Comparison of ENCODE assay signal across 21 cellular contexts in the genomic region with DNA sequence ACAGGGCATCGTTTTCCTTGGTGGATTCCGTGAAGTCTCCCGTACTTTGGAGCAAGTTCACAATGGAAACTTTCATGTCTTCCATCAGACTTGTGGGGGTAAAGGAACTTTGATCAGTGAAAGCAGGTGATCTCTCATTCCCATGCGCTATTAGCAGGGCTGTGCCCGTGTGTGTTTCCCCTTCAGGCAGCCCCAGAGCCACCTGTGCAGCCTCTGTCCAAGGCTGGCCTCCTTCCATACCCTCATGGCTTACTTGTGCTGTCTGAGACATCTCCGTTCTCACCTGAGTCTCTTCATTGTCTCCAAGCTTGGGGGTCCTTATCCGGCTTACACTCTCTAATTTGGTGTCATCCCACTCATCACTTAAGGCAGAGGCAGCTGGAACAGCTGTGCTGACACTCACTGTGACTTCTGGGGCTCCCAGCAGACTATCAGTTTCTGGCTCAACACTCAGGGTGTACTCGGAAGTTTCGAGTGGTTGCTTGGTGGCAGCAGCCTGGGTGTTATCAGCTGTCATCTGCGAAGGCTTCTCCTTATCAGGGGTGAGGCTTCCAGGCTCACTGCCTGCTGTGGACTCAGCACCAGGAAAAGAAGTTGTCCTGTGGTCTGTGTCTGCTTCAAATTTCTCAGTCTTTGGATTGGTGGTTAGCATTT. TPM values are rescaled to one million over a fixed set of nuclear protein-coding genes. Genes with fewer than 3 reads are reported as not detected.
DNase-seq lines count a peak whose midpoint lies in the region; ATAC-seq, FAIRE-seq and TF ChIP-seq lines count a peak whose summit lies in the region.
"Had no signal": no experiment of that assay in that cellular context is flagged by ENCODE, and none has a peak within 500 bp of the region (broad histone marks: within the 10 kb centered on the region; RNA-seq: fewer than 3 reads in every experiment).

No MANE protein-coding gene starts in this region.

- no peak overlapping the region for H3K27ac ChIP-seq in GM12878 (ENCODE audit: control insufficient read depth, insufficient read depth)
- H3K27ac ChIP-seq in transverse colon: no peak overlapping the region
- H3K27ac ChIP-seq: esophagus muscularis mucosa, heart left ventricle, neural progenitor cell had no signal

- TF ChIP-seq CTCF in GM12878 (IDR thresholded peaks at IDR 0.05 in 2 of 3, conservative IDR thresholded peaks at IDR 0.05 in 1 of 3; ENCODE audit: control insufficient read depth in 2 of 3, extremely low read depth in 1 of 3, insufficient read depth in 1 of 3, low read depth in 3 of 3, low read length in 3 of 3) (no peak), transverse colon (IDR thresholded peaks at IDR 0.05) (no peak)

- 23% methylated on average over 10 of the region's 10 CpGs for WGBS in GM12878 (ENCODE audit: insufficient coverage, insufficient replicate concordance, low lambda C conversion rate, missing lambda C conversion rate)
- WGBS in transverse colon (ENCODE audit: low coverage in 1 of 2), 2 donors: 75 to 87% methylated on average over 6 to 10 of the region's 10 CpGs

- no peaks in the 10 kb centered on the region for H3K9me3 ChIP-seq in GM12878 (replicated peaks; ENCODE audit: control insufficient read depth, insufficient read depth, low read length)
- H3K9me3 ChIP-seq in transverse colon: no peaks in the 10 kb centered on the region
- H3K9me3 ChIP-seq: esophagus muscularis mucosa, heart left ventricle had no signal

- no peak overlapping the region for H3K4me2 ChIP-seq in GM12878 (ENCODE audit: control insufficient read depth, insufficient read depth)
- H3K4me2 ChIP-seq: neural progenitor cell had no signal

- TF ChIP-seq EP300 in GM12878 (IDR thresholded peaks at IDR 0.05; ENCODE audit: borderline replicate concordance in 1 of 2, control insufficient read depth in 1 of 2, low read depth in 2 of 2, low read length in 2 of 2) (no peak), transverse colon (IDR thresholded peaks at IDR 0.05; ENCODE audit: low read depth) (no peak)

- no peaks in the 10 kb centered on the region for H4K20me1 ChIP-seq in GM12878 (ENCODE audit: control insufficient read depth, insufficient read depth)

- POLR2A ChIA-PET in GM12878 (lab: Charles Lee): no interaction called here

- no peak overlapping the region for H2AFZ ChIP-seq in GM12878 (ENCODE audit: control insufficient read depth, low read depth, low read length)
- H2AFZ ChIP-seq: neural progenitor cell had no signal

- no TSS peak for BruUV-seq in GM12878 (replicated peaks; lab: Mats Ljungman, UMichigan)

- CTCF ChIA-PET in GM12878 (lab: Yijun Ruan, JAX): no interaction called here

- H3K4me3 ChIP-seq in GM12878 (no peak overlapping the region), transverse colon (no peak overlapping the region)
- H3K4me3 ChIP-seq: esophagus muscularis mucosa, heart left ventricle, neural progenitor cell had no signal

- DNase-seq in HUDEP-2 (lab: John Stamatoyannopoulos, UW; ENCODE audit: unreplicated experiment in 76 of 76) (peak in 75 of 76 experiments; percentile 15 to 94 (median 81)), GM12878 (ENCODE audit: low read depth, low spot score) (no peak), dermis blood vessel endothelial cell (no peak), transverse colon (no peak), HCEC 1CT (no peak)
- DNase-seq: activated naive CD4-positive, alpha-beta T cell treated with anti-CD3 and anti-CD28 coated beads, Interleukin-2, amount 50 U/mL, for 16 hours; DMS153; dorsolateral prefrontal cortex; heart left ventricle; NCI-H2107; NCI-H69; right cardiac atrium; stimulated activated CD4-positive, alpha-beta T cell treated with anti-CD3 and anti-CD28 coated beads, Interleukin-2, amount 100 ng/mL, for 24 hours had no signal

- TF ChIP-seq POLR2A in GM12878 (IDR thresholded peaks at IDR 0.05; ENCODE audit: low read depth, low read length): no peak
- TF ChIP-seq POLR2A in transverse colon (IDR thresholded peaks at IDR 0.05): no peak

- H3K27me3 ChIP-seq in GM12878 (replicated peaks in 1 of 2; ENCODE audit: control insufficient read depth in 2 of 2, insufficient read depth in 2 of 2, low read length in 1 of 2) (no peaks in the 10 kb centered on the region), transverse colon (no peaks in the 10 kb centered on the region)
- H3K27me3 ChIP-seq: dorsolateral prefrontal cortex, esophagus muscularis mucosa, heart left ventricle, neural progenitor cell had no signal

- SMC1A ChIA-PET in GM12878 (lab: Charles Lee; ENCODE audit: uncharacterized antibody, unreplicated experiment): no interaction called here

- in situ Hi-C loops in GM12878 (cut with MboI): no loop called here
- in situ Hi-C loops in transverse colon (cut with MboI; ENCODE audit: low pct_ligation_motif_present in 1 of 4, low pct_unique_long_range_greater_than_20kb in 1 of 4, low sequenced_read_pairs in 3 of 4): no loop called here

- H3K79me2 ChIP-seq in GM12878 (ENCODE audit: control insufficient read depth, insufficient read depth, low read length): no peaks in the 10 kb centered on the region

- no peak for FAIRE-seq in GM12878 (lab: Jason Lieb, UNC)
- FAIRE-seq: keratinocyte, RCC 7860 had no signal

- H3K4me1 ChIP-seq in GM12878 (ENCODE audit: control insufficient read depth, insufficient read depth, low read length) (no peaks in the 10 kb centered on the region), transverse colon (no peaks in the 10 kb centered on the region)
- H3K4me1 ChIP-seq: esophagus muscularis mucosa, neural progenitor cell had no signal

- H3K36me3 ChIP-seq in GM12878 (ENCODE audit: control insufficient read depth in 2 of 2, insufficient read depth in 2 of 2, low read length in 1 of 2) (no peaks in the 10 kb centered on the region), transverse colon (no peaks in the 10 kb centered on the region)
- H3K36me3 ChIP-seq: neural progenitor cell had no signal

- H3K9ac ChIP-seq in GM12878 (ENCODE audit: control insufficient read depth, insufficient read depth, low read length): no peak overlapping the region
- H3K9ac ChIP-seq: neural progenitor cell had no signal

- no peak for TF ChIP-seq RAD21 in GM12878 (IDR thresholded peaks at IDR 0.05; ENCODE audit: insufficient read depth, low read depth, low read length)

- intact Hi-C loops in GM12878 (cut with micrococcal nuclease; ENCODE audit: unreplicated experiment) (no loop called here), transverse colon (cut with DNase I; ENCODE audit: low total_unique reads) (no loop called here)

- RAD21 ChIA-PET in GM12878 (lab: Charles Lee; ENCODE audit: unreplicated experiment): no interaction called here

- ATAC-seq in GM18498 (IDR thresholded peaks at IDR 0.05; ENCODE audit: unreplicated experiment) (peak; percentile 93), GM19395 (IDR thresholded peaks at IDR 0.05; ENCODE audit: unreplicated experiment) (peak; percentile 72), GM12878 (peak; percentile 66), GM21381 (IDR thresholded peaks at IDR 0.05; ENCODE audit: unreplicated experiment) (no peak)
- ATAC-seq: activated CD4-positive, CD25-positive, alpha-beta regulatory T cell treated with anti-CD3 and anti-CD28 coated beads, Interleukin-2, amount 50 U/mL, for 24 hours had no signal

TF ChIP-seq in GM12878, 131 proteins besides CTCF, POLR2A, EP300 and RAD21 (continues in another document):
- TF ChIP-seq HDGF (IDR thresholded peaks at IDR 0.05): no peak
- TF ChIP-seq CREM (IDR thresholded peaks at IDR 0.05; ENCODE audit: low read depth): no peak
- no peak for TF ChIP-seq ZSCAN29 (IDR thresholded peaks at IDR 0.05)
- TF ChIP-seq, protein P1, sequence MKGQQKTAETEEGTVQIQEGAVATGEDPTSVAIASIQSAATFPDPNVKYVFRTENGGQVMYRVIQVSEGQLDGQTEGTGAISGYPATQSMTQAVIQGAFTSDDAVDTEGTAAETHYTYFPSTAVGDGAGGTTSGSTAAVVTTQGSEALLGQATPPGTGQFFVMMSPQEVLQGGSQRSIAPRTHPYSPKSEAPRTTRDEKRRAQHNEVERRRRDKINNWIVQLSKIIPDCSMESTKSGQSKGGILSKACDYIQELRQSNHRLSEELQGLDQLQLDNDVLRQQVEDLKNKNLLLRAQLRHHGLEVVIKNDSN (IDR thresholded peaks at IDR 0.05; ENCODE audit: borderline replicate concordance, extremely low read length, insufficient read depth, low read depth, low read length): no peak
- no peak for TF ChIP-seq NFXL1 (IDR thresholded peaks at IDR 0.05; ENCODE audit: borderline replicate concordance)
- no peak for TF ChIP-seq WRNIP1 (IDR thresholded peaks at IDR 0.05; ENCODE audit: borderline replicate concordance, low read depth, low read length)
- no peak for TF ChIP-seq MEF2A (IDR thresholded peaks at IDR 0.05; ENCODE audit: insufficient read depth, low read depth, low read length)
- TF ChIP-seq BCL11A (IDR thresholded peaks at IDR 0.05; ENCODE audit: low read depth, low read length): no peak

RNA-seq across cellular contexts. Expression of gene ARMH4, which starts 13.8 kb away (rescaled TPM):
- total RNA-seq in GM12878 (2013; cell fraction: nucleolus; rRNA removed): 0.67 TPM in 1 of 2 replicates, not detected in the other
- total RNA-seq in GM12878 (2014; rRNA removed) (not detected in 2 replicates), GM12878 (2014; rRNA removed; fragmentation: Illumina TruSeq; extraction: Trizol) (0.41 TPM in 1 of 2 replicates, not detected in the other), GM12878 (2021) (not detected in 2 replicates), dermis blood vessel endothelial cell (1.5 and 2.0 TPM in 2 replicates), transverse colon (1 to 10 TPM in 1 of 4 donors, under 1 TPM in 2, not detected in 1; 0.41 to 2.8 (median 0.48) TPM)
- polyA plus RNA-seq in GM12878 (2011; ENCODE audit: low read depth): not detected
- polyA plus RNA-seq in GM12878 (2011; rRNA removed) (0.04 and 0.50 TPM in 2 replicates), GM12878 (2014; fragmentation: Illumina TruSeq; extraction: Trizol) (not detected in 2 replicates), GM12878 (2014; fragmentation: Nextera tagmentation; extraction: Ambion mirVana) (under 1 TPM; 0.60 to 0.97 TPM), GM12878 (2014; rRNA removed) (not detected in 2 replicates), GM12878 (2016; fragmentation: Nextera tagmentation; extraction: Ambion mirVana) (not detected)
- 0.07 TPM in 1 of 2 replicates, not detected in the other for polyA plus RNA-seq in GM12878 (2011; cell fraction: cytosol; rRNA removed)
- 0.13 and 0.26 TPM in 2 replicates for polyA plus RNA-seq in GM12878 (2011; cell fraction: nucleus; rRNA removed)
- not detected in 2 replicates for polyA plus RNA-seq in GM12878 (2012)
- polyA minus RNA-seq in GM12878 (2011; rRNA and poly(A)+ RNA removed): 0.88 and 1.6 TPM in 2 replicates
- polyA minus RNA-seq in GM12878 (2011; cell fraction: cytosol; rRNA and poly(A)+ RNA removed): not detected in 2 replicates
- 33.4 and 68.0 TPM in 2 replicates for polyA minus RNA-seq in GM12878 (2011; cell fraction: nucleus; rRNA and poly(A)+ RNA removed)

Comparison
In these comparisons a context has a peak if more than half of its experiments do, and no peak if none do; other contexts are left out.
1. DNase-seq: peak in HUDEP-2 (75 of 76); none in GM12878 (single experiment), dermis blood vessel endothelial cell (single experiment), transverse colon (single experiment) and HCEC 1CT (single experiment).